ENCODE assay signal across 8 cellular contexts in the genomic region with DNA sequence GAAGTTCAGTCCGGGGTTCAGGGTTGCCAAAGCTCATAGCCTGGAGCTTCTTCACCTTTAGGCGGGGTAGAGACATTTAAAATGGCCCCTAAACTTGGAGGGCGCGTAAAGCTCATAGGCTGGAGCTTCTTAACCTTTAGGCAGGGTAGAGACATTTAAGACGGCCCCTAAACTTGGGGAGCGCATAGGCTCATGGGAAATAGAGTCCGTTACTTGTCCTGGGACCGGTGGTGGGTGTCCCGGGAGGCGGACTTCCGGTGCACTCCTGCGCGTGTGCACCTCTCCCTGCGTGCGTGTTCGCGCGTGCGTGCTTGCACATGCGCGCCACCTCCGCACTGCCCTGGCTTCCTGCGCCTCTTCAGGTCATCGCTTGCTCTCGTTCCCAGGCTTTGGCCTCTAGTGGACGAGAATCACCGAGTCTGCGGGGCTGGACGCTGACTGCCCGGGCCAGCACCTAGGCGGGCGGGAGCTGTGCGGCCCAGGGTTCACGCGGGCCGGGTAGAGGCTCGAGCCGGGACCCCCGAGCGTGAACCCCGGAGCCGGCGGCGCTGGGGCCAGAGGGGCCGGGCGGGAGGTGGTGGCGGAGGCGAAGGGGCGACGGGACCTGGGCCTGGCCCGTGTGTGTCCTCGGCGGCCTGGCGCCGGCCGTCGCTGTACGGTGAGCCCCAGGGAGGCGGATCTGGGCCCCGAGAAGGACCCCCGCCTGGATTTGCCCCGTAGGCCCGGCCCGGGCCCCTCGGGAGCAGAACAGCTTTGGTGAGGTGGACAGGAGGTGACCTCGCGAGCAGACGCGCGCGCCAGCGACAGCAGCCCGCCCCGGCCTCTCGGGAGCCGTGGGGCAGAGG. TPM values are rescaled to one million over a fixed set of nuclear protein-coding genes. Genes with fewer than 3 reads are reported as not detected.
DNase-seq lines count a peak whose midpoint lies in the region; ATAC-seq and TF ChIP-seq lines count a peak whose summit lies in the region.
"Not testable (repeated sequence)": the region's sequence is repeated elsewhere in the genome, so short reads cannot be mapped to it uniquely, and the experiment has no call there.

No MANE protein-coding gene starts in this region.

- H4K20me1 ChIP-seq in GM23338 (replicated peaks; ENCODE audit: insufficient read depth) = not testable (repeated sequence)

- H3K4me1 Mint-ChIP-seq in GM23338; activated T-helper 17 cell treated with anti-CD3 and anti-CD28 coated beads, Interleukin-2, amount 50 U/mL, for 72 hours: not testable (repeated sequence)
- H3K4me1 Mint-ChIP-seq in natural killer cell treated with Interleukin-12 subunit alpha and Interleukin-12 subunit beta and Interleukin-15 and Interleukin-18, amount 100 ng/mL, for 72 hours (ENCODE audit: low read depth in 2 of 2) = peaks cover 6 to 10% of the 10 kb centered on the region in 2 donors

- H3F3A ChIP-seq in GM23338 (replicated peaks; ENCODE audit: low read depth) = not testable (repeated sequence)

- not testable (repeated sequence) for H3K27me3 Mint-ChIP-seq in GM23338 (ENCODE audit: insufficient read depth, low read depth, poor library complexity); activated T-helper 17 cell treated with anti-CD3 and anti-CD28 coated beads, Interleukin-2, amount 50 U/mL, for 72 hours; natural killer cell treated with Interleukin-12 subunit alpha and Interleukin-12 subunit beta and Interleukin-15 and Interleukin-18, amount 100 ng/mL, for 72 hours

- DNase-seq in EL (peak; percentile 99), GM23338 (ENCODE audit: low spot score) (peak; percentile 99), Kasumi-1 (lab: John Stamatoyannopoulos, UW) (peak; percentile 98), RKO (ENCODE audit: low spot score) (peak; percentile 100), fibroblast of pulmonary artery (ENCODE audit: low read depth) (peak; percentile 99)
- peak; percentile 98 for DNase-seq in natural killer cell treated with Interleukin-12 subunit alpha and Interleukin-12 subunit beta and Interleukin-15 and Interleukin-18, amount 100 ng/mL, for 72 hours (ENCODE audit: low spot score)
- peak; percentile 94 for DNase-seq in stimulated activated naive CD4-positive, alpha-beta T cell treated with Interleukin-2 at 50 U/mL for 16 hours (lab: John Stamatoyannopoulos, UW)

- H3K4me2 ChIP-seq in GM23338 = peak overlapping the region; percentile 86

- not testable (repeated sequence) for H3K4me1 ChIP-seq in GM23338 (ENCODE audit: insufficient read depth)

- H2AFZ ChIP-seq in GM23338 = peak overlapping the region; percentile 74; the same call in 1 of the 2 replicates

- not testable (repeated sequence) for H3K27ac Mint-ChIP-seq in GM23338
- peak overlapping the region; percentile 88 for H3K27ac Mint-ChIP-seq in activated T-helper 17 cell treated with anti-CD3 and anti-CD28 coated beads, Interleukin-2, amount 50 U/mL, for 72 hours
- peak overlapping the region; percentile 79 to 92 for H3K27ac Mint-ChIP-seq in natural killer cell treated with Interleukin-12 subunit alpha and Interleukin-12 subunit beta and Interleukin-15 and Interleukin-18, amount 100 ng/mL, for 72 hours

- H3K4me3 Mint-ChIP-seq in GM23338 = peak overlapping the region; percentile 90
- peak overlapping the region; percentile 87 for H3K4me3 Mint-ChIP-seq in activated T-helper 17 cell treated with anti-CD3 and anti-CD28 coated beads, Interleukin-2, amount 50 U/mL, for 72 hours
- peak overlapping the region; percentile 89 for H3K4me3 Mint-ChIP-seq in natural killer cell treated with Interleukin-12 subunit alpha and Interleukin-12 subunit beta and Interleukin-15 and Interleukin-18, amount 100 ng/mL, for 72 hours

- H3K4me3 ChIP-seq in GM23338 (peak overlapping the region; percentile 71), fibroblast of pulmonary artery (replicated peaks; ENCODE audit: low read depth, low read length) (peak overlapping the region; percentile 62)

- peak; percentile 99 for ATAC-seq in GM23338
- peak; percentile 99 for ATAC-seq in activated T-helper 17 cell treated with anti-CD3 and anti-CD28 coated beads, Interleukin-2, amount 50 U/mL, for 72 hours (replicated peaks)
- ATAC-seq in natural killer cell treated with Interleukin-12 subunit alpha and Interleukin-12 subunit beta and Interleukin-15 and Interleukin-18, amount 100 ng/mL, for 72 hours = peak; percentile 100

- not testable (repeated sequence) for H3K9me3 Mint-ChIP-seq in GM23338; activated T-helper 17 cell treated with anti-CD3 and anti-CD28 coated beads, Interleukin-2, amount 50 U/mL, for 72 hours; natural killer cell treated with Interleukin-12 subunit alpha and Interleukin-12 subunit beta and Interleukin-15 and Interleukin-18, amount 100 ng/mL, for 72 hours

- H3K36me3 ChIP-seq in GM23338 (ENCODE audit: insufficient read depth) = not testable (repeated sequence)

- peaks cover 23% of the 10 kb centered on the region for H3K36me3 Mint-ChIP-seq in GM23338 (ENCODE audit: low read depth)
- peaks cover 43% of the 10 kb centered on the region for H3K36me3 Mint-ChIP-seq in activated T-helper 17 cell treated with anti-CD3 and anti-CD28 coated beads, Interleukin-2, amount 50 U/mL, for 72 hours (ENCODE audit: low read depth)
- H3K36me3 Mint-ChIP-seq in natural killer cell treated with Interleukin-12 subunit alpha and Interleukin-12 subunit beta and Interleukin-15 and Interleukin-18, amount 100 ng/mL, for 72 hours = not testable (repeated sequence)

- not testable (repeated sequence) for H3K9me2 ChIP-seq in GM23338 (ENCODE audit: insufficient read depth)

- 0 out of 4 replicates have a peak, but pooled peaks of 1 of the 2 experiments have one; percentile 2 for TF ChIP-seq CTCF in GM23338 (conservative IDR thresholded peaks at IDR 0.05; ENCODE audit: low read depth in 2 of 2)
- TF ChIP-seq CTCF in fibroblast of pulmonary artery (IDR thresholded peaks at IDR 0.05; ENCODE audit: low read length, missing control alignments) = peak; percentile 9

- not testable (repeated sequence) for H3K27me3 ChIP-seq in GM23338 (ENCODE audit: insufficient read depth)

- H3K79me2 ChIP-seq in GM23338 (replicated peaks; ENCODE audit: insufficient read depth) = peaks cover 23% of the 10 kb centered on the region

- not testable (repeated sequence) for H3K27ac ChIP-seq in GM23338 (ENCODE audit: low read depth)

TF ChIP-seq in GM23338, 12 proteins besides CTCF, POLR2A, EP300 and RAD21:
- peak; percentile 97 for TF ChIP-seq POLR2AphosphoS5 (IDR thresholded peaks at IDR 0.05; ENCODE audit: low read depth)
- TF ChIP-seq JUNB (IDR thresholded peaks at IDR 0.05; ENCODE audit: unreplicated experiment) = peak; percentile 94
- peak; percentile 62; the same call in 1 of the 2 replicates for TF ChIP-seq CREB1 (CRISPR knock-in tag; IDR thresholded peaks at IDR 0.05; ENCODE audit: low read depth)
- TF ChIP-seq, protein P1, sequence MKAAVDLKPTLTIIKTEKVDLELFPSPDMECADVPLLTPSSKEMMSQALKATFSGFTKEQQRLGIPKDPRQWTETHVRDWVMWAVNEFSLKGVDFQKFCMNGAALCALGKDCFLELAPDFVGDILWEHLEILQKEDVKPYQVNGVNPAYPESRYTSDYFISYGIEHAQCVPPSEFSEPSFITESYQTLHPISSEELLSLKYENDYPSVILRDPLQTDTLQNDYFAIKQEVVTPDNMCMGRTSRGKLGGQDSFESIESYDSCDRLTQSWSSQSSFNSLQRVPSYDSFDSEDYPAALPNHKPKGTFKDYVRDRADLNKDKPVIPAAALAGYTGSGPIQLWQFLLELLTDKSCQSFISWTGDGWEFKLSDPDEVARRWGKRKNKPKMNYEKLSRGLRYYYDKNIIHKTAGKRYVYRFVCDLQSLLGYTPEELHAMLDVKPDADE (IDR thresholded peaks at IDR 0.05) = peak; percentile 90

RNA-seq across cellular contexts. Expression of a gene that starts 7.5 kb away (rescaled TPM):
- total RNA-seq in GM23338 (2014; rRNA removed; shearing (Covaris generic)) = not detected in 2 replicates
- 0.97 TPM in 1 of 2 replicates, not detected in the other for polyA plus RNA-seq in GM23338 (2016; fragmentation: Nextera tagmentation; extraction: Ambion mirVana)
- not detected for total RNA-seq in activated T-helper 17 cell treated with anti-CD3 and anti-CD28 coated beads, Interleukin-2, amount 50 U/mL, for 72 hours
- not detected for total RNA-seq in natural killer cell treated with Interleukin-12 subunit alpha and Interleukin-12 subunit beta and Interleukin-15 and Interleukin-18, amount 100 ng/mL, for 72 hours

RNA-seq across cellular contexts. Expression of a gene that starts 32.4 kb away (rescaled TPM):
- 25.4 and 29.1 TPM in 2 replicates for total RNA-seq in GM23338 (2014; rRNA removed; shearing (Covaris generic))
- 24.8 and 25.5 TPM in 2 replicates for polyA plus RNA-seq in GM23338 (2016; fragmentation: Nextera tagmentation; extraction: Ambion mirVana)
- total RNA-seq in activated T-helper 17 cell treated with anti-CD3 and anti-CD28 coated beads, Interleukin-2, amount 50 U/mL, for 72 hours = 10 to 100 TPM; 41.7 to 76.6 TPM
- 10 to 100 TPM; 26.7 to 39.5 TPM for total RNA-seq in natural killer cell treated with Interleukin-12 subunit alpha and Interleukin-12 subunit beta and Interleukin-15 and Interleukin-18, amount 100 ng/mL, for 72 hours
